11 cellular contexts compared by ENCODE assay signal in genomic region chr1:87588445-87588844, GRCh38.
DNase-seq lines count a peak whose midpoint lies in the region; ATAC-seq and TF ChIP-seq lines count a peak whose summit lies in the region.
"Had no signal": no experiment of that assay in that cellular context is flagged by ENCODE, and none has a peak within 500 bp of the region (broad histone marks: within the 10 kb centered on the region; RNA-seq: fewer than 3 reads in every experiment).

No MANE protein-coding gene starts in this region.

- peaks cover 0 to 7% of the 10 kb centered on the region in 2 donors for H3K4me1 ChIP-seq in thyroid gland

- no peak overlapping the region for H3K27ac ChIP-seq in thyroid gland

- intact Hi-C loops in thyroid gland (cut with DNase I) = no loop called here

- H3K9me3 ChIP-seq in thyroid gland = no peaks in the 10 kb centered on the region
- H3K9me3 ChIP-seq: MG63 had no signal

- H3K4me3 ChIP-seq in fibroblast of villous mesenchyme (ENCODE audit: low read depth, low read length) (no peak overlapping the region), thyroid gland (replicated peaks in 1 of 3) (no peak overlapping the region)
- H3K4me3 ChIP-seq: MG63 had no signal

- no peaks in the 10 kb centered on the region for H3K36me3 ChIP-seq in thyroid gland
- H3K36me3 ChIP-seq: MG63 had no signal

- peak; percentile 84 for ATAC-seq in GM18861 (IDR thresholded peaks at IDR 0.05; ENCODE audit: unreplicated experiment)
- peak; percentile 73 for ATAC-seq in GM21529 (IDR thresholded peaks at IDR 0.05; ENCODE audit: unreplicated experiment)
- ATAC-seq in HG03175 (IDR thresholded peaks at IDR 0.05; ENCODE audit: unreplicated experiment) = peak; percentile 92
- ATAC-seq: sciatic nerve had no signal

- no peaks in the 10 kb centered on the region for H3K27me3 ChIP-seq in thyroid gland
- H3K27me3 ChIP-seq: MG63 had no signal

- DNase-seq in fibroblast of villous mesenchyme (ENCODE audit: low read depth) (peak; percentile 40), thyroid gland (no peak), dermis blood vessel endothelial cell (no peak), NCI-H524 (lab: John Stamatoyannopoulos, UW) (no peak), putamen (ENCODE audit: low spot score) (no peak)
- DNase-seq: activated CD4-positive, alpha-beta memory T cell treated with anti-CD3 and anti-CD28 coated beads for 36 hours; MG63 had no signal

- WGBS in thyroid gland, 2 donors = 64 to 68% methylated on average over 4 of the region's 4 CpGs

- no peak for TF ChIP-seq CTCF in fibroblast of villous mesenchyme (IDR thresholded peaks at IDR 0.05; ENCODE audit: insufficient read depth, low read depth, low read length)
- TF ChIP-seq CTCF in thyroid gland (IDR thresholded peaks at IDR 0.05) = no peak

- TF ChIP-seq POLR2A in thyroid gland (IDR thresholded peaks at IDR 0.05) = no peak
